34 cellular contexts compared by ENCODE assay signal in the genomic region with DNA sequence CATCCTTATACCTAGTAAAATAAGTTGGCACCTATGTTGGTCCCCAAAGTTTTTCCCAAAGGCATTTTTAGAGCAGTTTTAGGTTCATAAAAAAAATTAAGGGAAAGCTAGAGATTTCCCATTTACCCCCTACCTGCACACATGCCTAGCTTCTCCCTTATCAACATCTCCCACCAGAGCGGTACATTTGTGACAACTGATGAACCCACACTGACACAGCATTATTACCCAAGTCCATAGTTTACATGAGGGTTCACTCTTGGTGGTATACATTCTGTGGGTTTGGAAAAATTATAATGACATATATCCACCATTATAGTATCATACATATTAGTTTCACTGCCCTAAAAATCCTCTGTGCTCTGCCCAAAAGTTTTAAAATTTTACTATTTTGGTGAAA.
"Had no signal": no experiment of that assay in that cellular context is flagged by ENCODE, and none has a peak within 500 bp of the region (broad histone marks: within the 10 kb centered on the region; RNA-seq: fewer than 3 reads in every experiment).

No MANE protein-coding gene starts in this region.

- ATAC-seq: activated CD4-positive, alpha-beta T cell treated with anti-CD3 and anti-CD28 coated beads for 36 hours; activated CD8-positive, alpha-beta memory T cell treated with anti-CD3 and anti-CD28 coated beads, Interleukin-2, amount 10 ng/mL, durations not matched to agents 7 days and 5 days; activated CD8-positive, alpha-beta T cell treated with anti-CD3 and anti-CD28 coated beads, Interleukin-2, amount 10 ng/mL, durations not matched to agents 7 days and 5 days; body of pancreas; gastroesophageal sphincter; heart right ventricle; T-cell had no signal

- H3K4me1 ChIP-seq: adrenal gland, body of pancreas, colonic mucosa, esophagus squamous epithelium, heart right ventricle had no signal

- H3K27me3 Mint-ChIP-seq: activated CD4-positive, alpha-beta memory T cell treated with anti-CD3 and anti-CD28 coated beads for 36 hours; activated CD4-positive, alpha-beta T cell treated with anti-CD3 and anti-CD28 coated beads for 36 hours; activated CD4-positive, alpha-beta T cell treated with anti-CD3 and anti-CD28 coated beads, Interleukin-2, amount 10 ng/mL, durations not matched to agents 24 days and 14 days; activated CD8-positive, alpha-beta memory T cell treated with anti-CD3 and anti-CD28 coated beads, Interleukin-2, amount 10 ng/mL, durations not matched to agents 7 days and 5 days; activated naive CD4-positive, alpha-beta T cell treated with anti-CD3 and anti-CD28 coated beads, Interleukin-2, amount 50 U/mL, for 24 hours; T-cell had no signal

- H3K9me3 ChIP-seq: adrenal gland, body of pancreas, colonic mucosa, esophagus squamous epithelium, gastroesophageal sphincter, heart right ventricle had no signal

- DNase-seq: activated CD4-positive, alpha-beta memory T cell treated with anti-CD3 and anti-CD28 coated beads for 36 hours; activated CD4-positive, alpha-beta T cell treated with anti-CD3 and anti-CD28 coated beads for 36 hours; activated CD4-positive, alpha-beta T cell treated with anti-CD3 and anti-CD28 coated beads, Interleukin-2, amount 10 ng/mL, durations not matched to agents 24 days and 14 days; activated CD4-positive, CD25-positive, alpha-beta regulatory T cell; activated CD4-positive, CD25-positive, alpha-beta regulatory T cell treated with anti-CD3 and anti-CD28 coated beads, Interleukin-2, amount 50 U/mL, for 72 hours; activated CD8-positive, alpha-beta memory T cell treated with anti-CD3 and anti-CD28 coated beads, Interleukin-2, amount 10 ng/mL, durations not matched to agents 7 days and 5 days; activated CD8-positive, alpha-beta memory T cell treated with anti-CD3 and anti-CD28 coated beads, Interleukin-2, amount 50 U/mL, for 4 hours; activated CD8-positive, alpha-beta T cell treated with anti-CD3 and anti-CD28 coated beads, Interleukin-2, amount 10 ng/mL, durations not matched to agents 7 days and 5 days; activated effector memory CD4-positive, alpha-beta T cell treated with anti-CD3 and anti-CD28 coated beads, Interleukin-2, amount 50 U/mL, for 16 hours; activated naive CD4-positive, alpha-beta T cell treated with anti-CD3 and anti-CD28 coated beads for 36 hours; activated T-cell treated with anti-CD3 and anti-CD28 coated beads, Interleukin-2, amount 50 U/mL, for 1 hour; activated T-cell treated with anti-CD3 and anti-CD28 coated beads, Interleukin-2, amount 50 U/mL, for 48 hours; adrenal gland; amygdala; aorta; body of pancreas; central memory CD4-positive, alpha-beta T cell; cerebellar nuclear complex; colonic mucosa; effector CD8-positive, alpha-beta T cell; esophagus squamous epithelium; foreskin melanocyte; heart right ventricle; T-cell; T1000; WERI-Rb-1 had no signal

- H3K27ac ChIP-seq: adrenal gland, body of pancreas, cardiac muscle cell, colonic mucosa, epithelial cell of prostate, esophagus squamous epithelium, gastroesophageal sphincter, heart right ventricle, WERI-Rb-1 had no signal

- H3K9me3 Mint-ChIP-seq: activated CD4-positive, alpha-beta memory T cell treated with anti-CD3 and anti-CD28 coated beads for 36 hours; activated CD4-positive, alpha-beta T cell treated with anti-CD3 and anti-CD28 coated beads, Interleukin-2, amount 10 ng/mL, durations not matched to agents 24 days and 14 days; activated naive CD4-positive, alpha-beta T cell treated with anti-CD3 and anti-CD28 coated beads for 36 hours; activated naive CD4-positive, alpha-beta T cell treated with anti-CD3 and anti-CD28 coated beads, Interleukin-2, amount 50 U/mL, for 24 hours; activated T-helper 1 cell treated with anti-CD3 and anti-CD28 coated beads, Interleukin-12 subunit alpha, Interleukin-12 subunit beta, Interleukin-2, Interleukin-4 antibody, amounts not matched to agents 30 ng/mL and 10 ng/mL and 1 ng/mL, durations not matched to agents 14 hours and 24 hours and 36 hours; activated T-helper 2 cell treated with anti-CD3 and anti-CD28 coated beads, Interferon-gamma antibody, Interleukin-2, Interleukin-4, amounts not matched to agents 10 μg/mL and 5 μg/mL and 100 μg/mL, durations not matched to agents 14 hours and 24 hours and 36 hours; T-cell; T-helper 1 cell treated with Interleukin-12 subunit alpha and Interleukin-12 subunit beta and Interleukin-4 antibody, amounts not matched to agents 30 μg/mL and 1 μg/mL, for 36 hours; T-helper 2 cell treated with Interferon-gamma antibody and Interleukin-4, amounts not matched to agents 5 μg/mL and 100 μg/mL, for 36 hours had no signal

- H3K27me3 ChIP-seq: adrenal gland, body of pancreas, cardiac muscle cell, colonic mucosa, esophagus squamous epithelium, gastroesophageal sphincter, heart right ventricle had no signal

- H3K27ac Mint-ChIP-seq: activated CD4-positive, alpha-beta memory T cell treated with anti-CD3 and anti-CD28 coated beads for 36 hours; activated CD4-positive, alpha-beta T cell treated with anti-CD3 and anti-CD28 coated beads for 36 hours; activated CD4-positive, alpha-beta T cell treated with anti-CD3 and anti-CD28 coated beads, Interleukin-2, amount 10 ng/mL, durations not matched to agents 24 days and 14 days; activated CD8-positive, alpha-beta memory T cell treated with anti-CD3 and anti-CD28 coated beads, Interleukin-2, amount 10 ng/mL, durations not matched to agents 7 days and 5 days; activated CD8-positive, alpha-beta T cell treated with anti-CD3 and anti-CD28 coated beads, Interleukin-2, amount 10 ng/mL, durations not matched to agents 7 days and 5 days; activated naive CD4-positive, alpha-beta T cell treated with anti-CD3 and anti-CD28 coated beads for 36 hours; activated naive CD4-positive, alpha-beta T cell treated with anti-CD3 and anti-CD28 coated beads, Interleukin-2, amount 50 U/mL, for 24 hours; activated T-helper 1 cell treated with anti-CD3 and anti-CD28 coated beads, Interleukin-12 subunit alpha, Interleukin-12 subunit beta, Interleukin-2, Interleukin-4 antibody, amounts not matched to agents 30 ng/mL and 10 ng/mL and 1 ng/mL, durations not matched to agents 14 hours and 24 hours and 36 hours; activated T-helper 2 cell treated with anti-CD3 and anti-CD28 coated beads, Interferon-gamma antibody, Interleukin-2, Interleukin-4, amounts not matched to agents 10 μg/mL and 5 μg/mL and 100 μg/mL, durations not matched to agents 14 hours and 24 hours and 36 hours; T-cell; T-helper 1 cell treated with Interleukin-12 subunit alpha and Interleukin-12 subunit beta and Interleukin-4 antibody, amounts not matched to agents 30 μg/mL and 1 μg/mL, for 36 hours; T-helper 2 cell treated with Interferon-gamma antibody and Interleukin-4, amounts not matched to agents 5 μg/mL and 100 μg/mL, for 36 hours had no signal

- H3K36me3 ChIP-seq: colonic mucosa had no signal

- H3K4me3 Mint-ChIP-seq: activated CD4-positive, alpha-beta memory T cell treated with anti-CD3 and anti-CD28 coated beads for 36 hours; activated CD4-positive, alpha-beta T cell treated with anti-CD3 and anti-CD28 coated beads for 36 hours; activated CD4-positive, alpha-beta T cell treated with anti-CD3 and anti-CD28 coated beads, Interleukin-2, amount 10 ng/mL, durations not matched to agents 24 days and 14 days; activated CD8-positive, alpha-beta memory T cell treated with anti-CD3 and anti-CD28 coated beads, Interleukin-2, amount 10 ng/mL, durations not matched to agents 7 days and 5 days; activated CD8-positive, alpha-beta T cell treated with anti-CD3 and anti-CD28 coated beads, Interleukin-2, amount 10 ng/mL, durations not matched to agents 7 days and 5 days; activated naive CD4-positive, alpha-beta T cell treated with anti-CD3 and anti-CD28 coated beads for 36 hours; activated naive CD4-positive, alpha-beta T cell treated with anti-CD3 and anti-CD28 coated beads, Interleukin-2, amount 50 U/mL, for 24 hours; activated T-helper 1 cell treated with anti-CD3 and anti-CD28 coated beads, Interleukin-12 subunit alpha, Interleukin-12 subunit beta, Interleukin-2, Interleukin-4 antibody, amounts not matched to agents 30 ng/mL and 10 ng/mL and 1 ng/mL, durations not matched to agents 14 hours and 24 hours and 36 hours; T-cell; T-helper 1 cell treated with Interleukin-12 subunit alpha and Interleukin-12 subunit beta and Interleukin-4 antibody, amounts not matched to agents 30 μg/mL and 1 μg/mL, for 36 hours; T-helper 2 cell treated with Interferon-gamma antibody and Interleukin-4, amounts not matched to agents 5 μg/mL and 100 μg/mL, for 36 hours had no signal

- H3K4me3 ChIP-seq: adrenal gland, body of pancreas, cardiac muscle cell, colonic mucosa, esophagus squamous epithelium, gastroesophageal sphincter, heart right ventricle had no signal

- H3K4me1 Mint-ChIP-seq: activated CD4-positive, alpha-beta T cell treated with anti-CD3 and anti-CD28 coated beads for 36 hours; activated CD4-positive, alpha-beta T cell treated with anti-CD3 and anti-CD28 coated beads, Interleukin-2, amount 10 ng/mL, durations not matched to agents 24 days and 14 days; activated CD8-positive, alpha-beta memory T cell treated with anti-CD3 and anti-CD28 coated beads, Interleukin-2, amount 10 ng/mL, durations not matched to agents 7 days and 5 days; activated naive CD4-positive, alpha-beta T cell treated with anti-CD3 and anti-CD28 coated beads, Interleukin-2, amount 50 U/mL, for 24 hours; T-cell had no signal
